1 cellular context compared by ENCODE assay signal in genomic region chr7:43778293-43779031, GRCh38.
TF ChIP-seq lines count a peak whose summit lies in the region.
"Not testable (repeated sequence)": the region's sequence is repeated elsewhere in the genome, so short reads cannot be mapped to it uniquely, and the experiment has no call there.

No MANE protein-coding gene starts in this region.

TF ChIP-seq in HepG2, 621 proteins besides CTCF, POLR2A, EP300 and RAD21 (continued from another document):
- TF ChIP-seq ARID5B (CRISPR knock-in tag; IDR thresholded peaks at IDR 0.05) (peak; percentile 79), IRF9 (CRISPR knock-in tag; IDR thresholded peaks at IDR 0.05; ENCODE audit: borderline replicate concordance) (peak; percentile 35; the same call in 1 of the 2 replicates), ZNF292 (CRISPR knock-in tag; IDR thresholded peaks at IDR 0.05; ENCODE audit: borderline replicate concordance, low read depth) (peak; percentile 38; the same call in 1 of the 2 replicates), SOX6 (CRISPR knock-in tag; IDR thresholded peaks at IDR 0.05) (peak; percentile 50; the same call in 1 of the 2 replicates), FOXP1 (CRISPR knock-in tag; IDR thresholded peaks at IDR 0.05) (peak; percentile 37; the same call in 1 of the 2 replicates), ZBTB33 (CRISPR knock-in tag; IDR thresholded peaks at IDR 0.05) (peak; percentile 60; the same call in 1 of the 2 replicates), SALL1 (CRISPR knock-in tag; IDR thresholded peaks at IDR 0.05) (peak; percentile 36; the same call in 1 of the 2 replicates), FOXP4 (CRISPR knock-in tag; IDR thresholded peaks at IDR 0.05) (peak; percentile 53; the same call in 1 of the 2 replicates), KAT8 (CRISPR knock-in tag; IDR thresholded peaks at IDR 0.05) (peak; percentile 23; the same call in 1 of the 2 replicates), PATZ1 (CRISPR knock-in tag; IDR thresholded peaks at IDR 0.05) (peak; percentile 65; the same call in 1 of the 2 replicates), ZGPAT (CRISPR knock-in tag; IDR thresholded peaks at IDR 0.05) (peak; percentile 68; the same call in 1 of the 2 replicates), GFI1 (CRISPR knock-in tag; IDR thresholded peaks at IDR 0.05; ENCODE audit: borderline replicate concordance) (peak; percentile 44; the same call in 1 of the 2 replicates), PHF21A (CRISPR knock-in tag; IDR thresholded peaks at IDR 0.05) (peak; percentile 22; the same call in 1 of the 2 replicates), MTERF4 (CRISPR knock-in tag; IDR thresholded peaks at IDR 0.05) (0 out of 2 replicates have a peak, but pooled peaks have one; percentile 74), RFXAP (CRISPR knock-in tag; IDR thresholded peaks at IDR 0.05; ENCODE audit: borderline replicate concordance) (0 out of 2 replicates have a peak, but pooled peaks have one; percentile 21)
- not testable (repeated sequence) for TF ChIP-seq SOX6, FOXP1 (IDR thresholded peaks at IDR 0.05)
